ENCODE assay signal across 1 cellular context in the genomic region with DNA sequence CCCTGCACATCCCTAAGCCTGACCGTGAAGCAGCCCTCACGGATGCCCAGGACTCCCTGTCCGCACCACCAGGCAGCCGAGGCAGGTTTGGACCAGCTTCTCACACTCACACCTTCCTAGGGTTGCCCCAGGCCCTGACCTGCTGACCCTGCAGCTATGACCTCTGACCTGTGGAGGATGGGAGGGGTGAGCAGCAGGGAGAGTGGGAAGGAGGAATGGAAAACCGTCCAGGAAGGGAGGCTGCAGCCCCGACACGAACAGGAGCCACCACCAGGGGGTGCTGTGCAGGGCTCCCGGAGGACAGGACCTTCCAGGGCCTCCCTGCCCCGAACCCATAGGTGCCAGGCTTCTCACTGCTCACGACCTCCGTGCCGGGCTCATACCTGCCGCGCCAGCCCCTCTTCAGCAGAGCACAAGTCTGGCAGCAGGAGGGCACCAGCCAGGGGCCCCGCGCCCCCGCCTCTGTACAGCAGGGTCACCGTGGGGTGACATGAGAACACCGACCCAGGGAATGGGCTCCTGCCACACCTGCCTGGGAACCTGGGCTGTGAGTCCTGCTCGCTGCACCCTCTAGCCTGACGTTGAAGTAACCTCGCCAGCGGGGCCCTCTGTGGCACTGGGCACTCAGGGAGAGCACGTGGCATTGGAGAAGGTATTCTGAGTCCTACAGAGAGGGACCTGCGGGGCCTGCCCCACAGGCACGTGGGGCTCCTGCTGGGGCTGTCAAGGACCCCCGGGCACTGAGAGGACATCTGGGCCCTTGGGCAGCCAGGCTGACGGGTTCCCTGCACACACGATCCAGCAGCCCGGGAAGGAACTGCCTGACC.
TF ChIP-seq lines count a peak whose summit lies in the region.

No MANE protein-coding gene starts in this region.

TF ChIP-seq in HepG2, 621 proteins besides CTCF, POLR2A, EP300 and RAD21 (continued from another document and continues in another):
- TF ChIP-seq, protein P1, sequence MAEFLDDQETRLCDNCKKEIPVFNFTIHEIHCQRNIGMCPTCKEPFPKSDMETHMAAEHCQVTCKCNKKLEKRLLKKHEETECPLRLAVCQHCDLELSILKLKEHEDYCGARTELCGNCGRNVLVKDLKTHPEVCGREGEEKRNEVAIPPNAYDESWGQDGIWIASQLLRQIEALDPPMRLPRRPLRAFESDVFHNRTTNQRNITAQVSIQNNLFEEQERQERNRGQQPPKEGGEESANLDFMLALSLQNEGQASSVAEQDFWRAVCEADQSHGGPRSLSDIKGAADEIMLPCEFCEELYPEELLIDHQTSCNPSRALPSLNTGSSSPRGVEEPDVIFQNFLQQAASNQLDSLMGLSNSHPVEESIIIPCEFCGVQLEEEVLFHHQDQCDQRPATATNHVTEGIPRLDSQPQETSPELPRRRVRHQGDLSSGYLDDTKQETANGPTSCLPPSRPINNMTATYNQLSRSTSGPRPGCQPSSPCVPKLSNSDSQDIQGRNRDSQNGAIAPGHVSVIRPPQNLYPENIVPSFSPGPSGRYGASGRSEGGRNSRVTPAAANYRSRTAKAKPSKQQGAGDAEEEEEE (CRISPR knock-in tag; IDR thresholded peaks at IDR 0.05; ENCODE audit: borderline replicate concordance): 0 out of 2 replicates have a peak, but pooled peaks have one; percentile 25
- 0 out of 2 replicates have a peak, but pooled peaks have one; percentile 15 for TF ChIP-seq ZNF530 (CRISPR knock-in tag; IDR thresholded peaks at IDR 0.05; ENCODE audit: low read depth)
- 0 out of 2 replicates have a peak, but pooled peaks have one; percentile 59 for TF ChIP-seq ZNF691 (CRISPR knock-in tag; IDR thresholded peaks at IDR 0.05; ENCODE audit: borderline replicate concordance, low read depth)
- TF ChIP-seq, protein P2, sequence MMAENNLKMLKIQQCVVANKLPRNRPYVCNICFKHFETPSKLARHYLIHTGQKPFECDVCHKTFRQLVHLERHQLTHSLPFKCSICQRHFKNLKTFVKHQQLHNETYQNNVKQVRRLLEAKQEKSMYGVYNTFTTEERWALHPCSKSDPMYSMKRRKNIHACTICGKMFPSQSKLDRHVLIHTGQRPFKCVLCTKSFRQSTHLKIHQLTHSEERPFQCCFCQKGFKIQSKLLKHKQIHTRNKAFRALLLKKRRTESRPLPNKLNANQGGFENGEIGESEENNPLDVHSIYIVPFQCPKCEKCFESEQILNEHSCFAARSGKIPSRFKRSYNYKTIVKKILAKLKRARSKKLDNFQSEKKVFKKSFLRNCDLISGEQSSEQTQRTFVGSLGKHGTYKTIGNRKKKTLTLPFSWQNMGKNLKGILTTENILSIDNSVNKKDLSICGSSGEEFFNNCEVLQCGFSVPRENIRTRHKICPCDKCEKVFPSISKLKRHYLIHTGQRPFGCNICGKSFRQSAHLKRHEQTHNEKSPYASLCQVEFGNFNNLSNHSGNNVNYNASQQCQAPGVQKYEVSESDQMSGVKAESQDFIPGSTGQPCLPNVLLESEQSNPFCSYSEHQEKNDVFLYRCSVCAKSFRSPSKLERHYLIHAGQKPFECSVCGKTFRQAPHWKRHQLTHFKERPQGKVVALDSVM (CRISPR knock-in tag; IDR thresholded peaks at IDR 0.05): peak; percentile 85
- no peak for TF ChIP-seq ZNF776 (CRISPR knock-in tag; IDR thresholded peaks at IDR 0.05)
- no peak for TF ChIP-seq ZNF562 (CRISPR knock-in tag; IDR thresholded peaks at IDR 0.05; ENCODE audit: borderline replicate concordance)
- no peak for TF ChIP-seq XBP1 (CRISPR knock-in tag; IDR thresholded peaks at IDR 0.05)
- TF ChIP-seq, protein P3, sequence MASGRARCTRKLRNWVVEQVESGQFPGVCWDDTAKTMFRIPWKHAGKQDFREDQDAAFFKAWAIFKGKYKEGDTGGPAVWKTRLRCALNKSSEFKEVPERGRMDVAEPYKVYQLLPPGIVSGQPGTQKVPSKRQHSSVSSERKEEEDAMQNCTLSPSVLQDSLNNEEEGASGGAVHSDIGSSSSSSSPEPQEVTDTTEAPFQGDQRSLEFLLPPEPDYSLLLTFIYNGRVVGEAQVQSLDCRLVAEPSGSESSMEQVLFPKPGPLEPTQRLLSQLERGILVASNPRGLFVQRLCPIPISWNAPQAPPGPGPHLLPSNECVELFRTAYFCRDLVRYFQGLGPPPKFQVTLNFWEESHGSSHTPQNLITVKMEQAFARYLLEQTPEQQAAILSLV (CRISPR knock-in tag; IDR thresholded peaks at IDR 0.05; ENCODE audit: borderline replicate concordance): no peak
- TF ChIP-seq ZNF777 (CRISPR knock-in tag; IDR thresholded peaks at IDR 0.05): peak; percentile 72
- TF ChIP-seq NR2F1 (CRISPR knock-in tag; IDR thresholded peaks at IDR 0.05): peak; percentile 66 to 76; a peak in 3 of 4 replicates
- no peak for TF ChIP-seq ATF7-NPFF (CRISPR knock-in tag; IDR thresholded peaks at IDR 0.05; ENCODE audit: low read depth)
- TF ChIP-seq NCOA1 (CRISPR knock-in tag; IDR thresholded peaks at IDR 0.05): no peak
- peak; percentile 54; the same call in 1 of the 2 replicates for TF ChIP-seq ZXDC (CRISPR knock-in tag; IDR thresholded peaks at IDR 0.05)
- TF ChIP-seq SKIL (CRISPR knock-in tag; IDR thresholded peaks at IDR 0.05; ENCODE audit: borderline replicate concordance): no peak; the same call in 1 of the 2 replicates
- no peak for TF ChIP-seq ZNF276 (CRISPR knock-in tag; IDR thresholded peaks at IDR 0.05; ENCODE audit: low read depth)
- 0 out of 2 replicates have a peak, but pooled peaks have one; percentile 32 for TF ChIP-seq PCBP1 (IDR thresholded peaks at IDR 0.05; ENCODE audit: borderline replicate concordance, low read depth, low read length)
- no peak for TF ChIP-seq BRD4 (CRISPR knock-in tag; IDR thresholded peaks at IDR 0.05)
- TF ChIP-seq BCL6 (CRISPR knock-in tag; IDR thresholded peaks at IDR 0.05): 0 out of 2 replicates have a peak, but pooled peaks have one; percentile 27
- TF ChIP-seq SP4 (CRISPR knock-in tag; IDR thresholded peaks at IDR 0.05): peak; percentile 42; the same call in 1 of the 2 replicates
- TF ChIP-seq HOXA5 (CRISPR knock-in tag; IDR thresholded peaks at IDR 0.05): 0 out of 2 replicates have a peak, but pooled peaks have one; percentile 63
- TF ChIP-seq AGO1 (IDR thresholded peaks at IDR 0.05; ENCODE audit: low read depth, low read length, poor library complexity, severe bottlenecking): peak; percentile 6
- no peak for TF ChIP-seq NKX3-1 (CRISPR knock-in tag; IDR thresholded peaks at IDR 0.05)
- no peak for TF ChIP-seq ZMYM3 (CRISPR knock-in tag; IDR thresholded peaks at IDR 0.05)
- no peak for TF ChIP-seq AHDC1 (CRISPR knock-in tag; IDR thresholded peaks at IDR 0.05; ENCODE audit: borderline replicate concordance)
- TF ChIP-seq YY1 (IDR thresholded peaks at IDR 0.05; ENCODE audit: insufficient read depth, insufficient replicate concordance, low read depth, low read length): peak; percentile 46
- TF ChIP-seq ZNF180 (CRISPR knock-in tag; IDR thresholded peaks at IDR 0.05; ENCODE audit: borderline replicate concordance, low read depth): no peak
- 0 out of 2 replicates have a peak, but pooled peaks have one; percentile 39 for TF ChIP-seq MZF1 (CRISPR knock-in tag; IDR thresholded peaks at IDR 0.05; ENCODE audit: borderline replicate concordance)
- TF ChIP-seq IKZF4 (CRISPR knock-in tag; IDR thresholded peaks at IDR 0.05; ENCODE audit: borderline replicate concordance, low read depth, not compliant biosample characterization): no peak
- TF ChIP-seq PATZ1 (CRISPR knock-in tag; IDR thresholded peaks at IDR 0.05): 0 out of 2 replicates have a peak, but pooled peaks have one; percentile 20
- 0 out of 2 replicates have a peak, but pooled peaks have one; percentile 11 for TF ChIP-seq RARA (CRISPR knock-in tag; IDR thresholded peaks at IDR 0.05)
